18 cellular contexts compared by ENCODE assay signal in the genomic region with DNA sequence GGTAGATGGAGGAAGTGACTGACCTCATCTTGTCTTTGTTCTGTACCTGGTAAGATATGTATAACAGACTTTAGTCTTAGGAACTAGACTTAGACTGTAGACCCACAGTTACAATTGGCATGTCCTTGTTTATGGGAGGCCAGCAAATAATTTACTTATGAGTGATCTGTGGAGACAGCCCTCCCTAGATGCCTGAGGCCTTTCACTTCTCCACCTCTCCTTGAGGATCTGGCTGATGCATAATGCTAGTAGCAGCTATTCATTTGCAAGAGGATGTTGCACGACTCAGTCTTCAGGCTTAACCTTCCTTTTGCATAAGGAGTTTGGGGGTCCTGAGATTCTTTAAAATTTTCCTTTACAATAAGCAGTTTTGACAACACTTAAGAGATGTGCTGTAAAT.
"Had no signal": no experiment of that assay in that cellular context is flagged by ENCODE, and none has a peak within 500 bp of the region (broad histone marks: within the 10 kb centered on the region; RNA-seq: fewer than 3 reads in every experiment).

No MANE protein-coding gene starts in this region.

- H3K9me3 ChIP-seq: heart right ventricle, left ventricle myocardium inferior, psoas muscle, upper lobe of right lung had no signal

- DNase-seq: activated CD4-positive, alpha-beta T cell treated with anti-CD3 and anti-CD28 coated beads for 1 hour; activated T-cell treated with anti-CD3 and anti-CD28 coated beads, Interleukin-2, amount 50 U/mL, for 24 hours; heart right ventricle; left ventricle myocardium inferior; midbrain; natural killer cell; psoas muscle; right cardiac atrium; stimulated activated CD4-positive, alpha-beta T cell treated with anti-CD3 and anti-CD28 coated beads, Interleukin-12 subunit alpha, Interleukin-12 subunit beta, amount 100 ng/mL, for 4 hours; stimulated activated CD4-positive, alpha-beta T cell treated with anti-CD3 and anti-CD28 coated beads, Interleukin-4, amount 100 ng/mL, for 4 hours; stimulated activated naive CD8-positive, alpha-beta T cell treated with anti-CD3 and anti-CD28 coated beads, Interleukin-15, Interleukin-2, amounts not matched to agents 100 U/mL and 50 U/mL, for 24 hours; T-helper 1 cell; upper lobe of right lung had no signal

- H3K4me1 Mint-ChIP-seq: activated T-helper 17 cell treated with anti-CD3 and anti-CD28 coated beads, Interleukin-2, amount 50 U/mL, for 72 hours; natural killer cell had no signal

- H3K36me3 ChIP-seq: heart right ventricle, left ventricle myocardium inferior, upper lobe of right lung had no signal

- H3K4me3 Mint-ChIP-seq: activated T-cell treated with anti-CD3 and anti-CD28 coated beads, Interleukin-2, amount 50 U/mL, for 24 hours; activated T-helper 17 cell treated with anti-CD3 and anti-CD28 coated beads, Interleukin-2, amount 50 U/mL, for 72 hours; natural killer cell had no signal

- FAIRE-seq: astrocyte, TTC549 had no signal

- H3K4me1 ChIP-seq: left ventricle myocardium inferior, psoas muscle, upper lobe of right lung had no signal

- H3K27ac ChIP-seq: coronary artery, heart right ventricle, left ventricle myocardium inferior, psoas muscle, upper lobe of right lung had no signal

- H3K9me3 Mint-ChIP-seq: activated naive CD4-positive, alpha-beta T cell treated with anti-CD3 and anti-CD28 coated beads, Interleukin-2, amount 50 U/mL, for 72 hours; activated T-cell treated with anti-CD3 and anti-CD28 coated beads, Interleukin-2, amount 50 U/mL, for 24 hours; activated T-helper 17 cell treated with anti-CD3 and anti-CD28 coated beads, Interleukin-2, amount 50 U/mL, for 72 hours; natural killer cell had no signal

- H3K36me3 Mint-ChIP-seq: activated naive CD4-positive, alpha-beta T cell treated with anti-CD3 and anti-CD28 coated beads, Interleukin-2, amount 50 U/mL, for 72 hours; natural killer cell had no signal

- H3K27ac Mint-ChIP-seq: activated naive CD4-positive, alpha-beta T cell treated with anti-CD3 and anti-CD28 coated beads, Interleukin-2, amount 50 U/mL, for 72 hours; activated T-cell treated with anti-CD3 and anti-CD28 coated beads, Interleukin-2, amount 50 U/mL, for 24 hours; activated T-helper 17 cell treated with anti-CD3 and anti-CD28 coated beads, Interleukin-2, amount 50 U/mL, for 72 hours; natural killer cell had no signal

- ATAC-seq: activated naive CD4-positive, alpha-beta T cell treated with anti-CD3 and anti-CD28 coated beads, Interleukin-2, amount 50 U/mL, for 72 hours; activated T-helper 17 cell treated with anti-CD3 and anti-CD28 coated beads, Interleukin-2, amount 50 U/mL, for 72 hours; heart right ventricle; natural killer cell; psoas muscle; right cardiac atrium; stimulated activated naive CD8-positive, alpha-beta T cell treated with anti-CD3 and anti-CD28 coated beads, Interleukin-15, Interleukin-2, amounts not matched to agents 100 U/mL and 50 U/mL, for 24 hours; upper lobe of right lung had no signal

- H3K4me3 ChIP-seq: coronary artery, heart right ventricle, left ventricle myocardium inferior, psoas muscle, upper lobe of right lung had no signal
